Comparison of ENCODE assay signal across 15 cellular contexts in genomic region chr14:44988694-44989093, GRCh38. TPM values are rescaled to one million over a fixed set of nuclear protein-coding genes. Genes with fewer than 3 reads are reported as not detected.
DNase-seq lines count a peak whose midpoint lies in the region; ATAC-seq and TF ChIP-seq lines count a peak whose summit lies in the region.
"Had no signal": no experiment of that assay in that cellular context is flagged by ENCODE, and none has a peak within 500 bp of the region (broad histone marks: within the 10 kb centered on the region; RNA-seq: fewer than 3 reads in every experiment).

No MANE protein-coding gene starts in this region.

- intact Hi-C loops in dorsolateral prefrontal cortex (cut with DNase I) = no loop called here

- no peak overlapping the region for H3K4me3 Mint-ChIP-seq in activated CD4-positive, alpha-beta T cell treated with anti-CD3 and anti-CD28 coated beads, Interleukin-2, amount 10 ng/mL, durations not matched to agents 7 days and 5 days
- H3K4me3 Mint-ChIP-seq: activated CD4-positive, alpha-beta memory T cell treated with anti-CD3 and anti-CD28 coated beads, Interleukin-2, amount 10 ng/mL, durations not matched to agents 7 days and 5 days had no signal

- peaks cover 3% of the 10 kb centered on the region for H3K9me3 Mint-ChIP-seq in activated CD4-positive, alpha-beta T cell treated with anti-CD3 and anti-CD28 coated beads, Interleukin-2, amount 10 ng/mL, durations not matched to agents 7 days and 5 days
- H3K9me3 Mint-ChIP-seq: activated CD4-positive, alpha-beta memory T cell treated with anti-CD3 and anti-CD28 coated beads, Interleukin-2, amount 10 ng/mL, durations not matched to agents 7 days and 5 days had no signal

- peak; percentile 14 for DNase-seq in NCI-H2107 (lab: John Stamatoyannopoulos, UW)
- DNase-seq in dorsolateral prefrontal cortex = peak in 1 of 10 donors; percentile 29
- peak; percentile 11 for DNase-seq in myocyte (ENCODE audit: low read depth)
- DNase-seq in AG20443 (ENCODE audit: low spot score) = no peak
- DNase-seq in activated CD4-positive, alpha-beta T cell treated with anti-CD3 and anti-CD28 coated beads, Interleukin-2, amount 10 ng/mL, durations not matched to agents 7 days and 5 days = no peak
- no peak for DNase-seq in AML-193 (lab: John Stamatoyannopoulos, UW)
- DNase-seq: ACHN; activated CD4-positive, alpha-beta memory T cell treated with anti-CD3 and anti-CD28 coated beads, Interleukin-2, amount 10 ng/mL, durations not matched to agents 7 days and 5 days; amniotic stem cell; NCI-H2081; SHP77; T-helper 9 cell had no signal

- H3K9me3 ChIP-seq in BLaER1 treated with 17β-estradiol and CSF1 and Interleukin-3, amounts not matched to agents 10 nM and 100 nM (replicated peaks in 1 of 11) = peaks cover 9 to 34% (median 20%) of the 10 kb centered on the region in 11 experiments; a peak in 20 of 22 replicates
- H3K9me3 ChIP-seq: prostate gland had no signal

- peak overlapping the region in 3 of 11 experiments; percentile 5 to 41 (median 8); a peak in 3 of 22 replicates for H3K27ac ChIP-seq in BLaER1 treated with 17β-estradiol and CSF1 and Interleukin-3, amounts not matched to agents 10 nM and 100 nM
- peak overlapping the region in 40 of 59 donors; percentile 4 to 94 (median 68) for H3K27ac ChIP-seq in dorsolateral prefrontal cortex
- H3K27ac ChIP-seq: prostate gland had no signal

- peak overlapping the region; percentile 29 to 94 (median 55) for H3K4me2 ChIP-seq in BLaER1 treated with 17β-estradiol and CSF1 and Interleukin-3, amounts not matched to agents 10 nM and 100 nM

- CTCF ChIA-PET in activated CD4-positive, alpha-beta T cell treated with anti-CD3 and anti-CD28 coated beads, Interleukin-2, amount 10 ng/mL, durations not matched to agents 7 days and 5 days (lab: Charles Lee) = no interaction called here

- H3K4me1 ChIP-seq in BLaER1 treated with 17β-estradiol and CSF1 and Interleukin-3, amounts not matched to agents 10 nM and 100 nM = peaks cover 13 to 24% (median 19%) of the 10 kb centered on the region in 10 experiments
- H3K4me1 ChIP-seq: prostate gland had no signal

- no peak overlapping the region; a peak in 1 of 20 replicates for H3K4me3 ChIP-seq in BLaER1 treated with 17β-estradiol and CSF1 and Interleukin-3, amounts not matched to agents 10 nM and 100 nM
- H3K4me3 ChIP-seq in dorsolateral prefrontal cortex = no peak overlapping the region
- H3K4me3 ChIP-seq: prostate gland had no signal

- no peaks in the 10 kb centered on the region for H3K27me3 Mint-ChIP-seq in activated CD4-positive, alpha-beta T cell treated with anti-CD3 and anti-CD28 coated beads, Interleukin-2, amount 10 ng/mL, durations not matched to agents 7 days and 5 days
- H3K27me3 Mint-ChIP-seq: activated CD4-positive, alpha-beta memory T cell treated with anti-CD3 and anti-CD28 coated beads, Interleukin-2, amount 10 ng/mL, durations not matched to agents 7 days and 5 days had no signal

- no peak for ATAC-seq in HG03139 (IDR thresholded peaks at IDR 0.05; ENCODE audit: unreplicated experiment)

- no peak for TF ChIP-seq CTCF in dorsolateral prefrontal cortex (IDR thresholded peaks at IDR 0.05 in 54 of 56, conservative IDR thresholded peaks at IDR 0.05 in 2 of 56; ENCODE audit: low read depth in 1 of 56, partially characterized antibody in 56 of 56)

- POLR2A ChIA-PET in activated CD4-positive, alpha-beta T cell treated with anti-CD3 and anti-CD28 coated beads, Interleukin-2, amount 10 ng/mL, durations not matched to agents 7 days and 5 days (lab: Charles Lee) = no interaction called here

- no peaks in the 10 kb centered on the region for H3K36me3 Mint-ChIP-seq in activated CD4-positive, alpha-beta T cell treated with anti-CD3 and anti-CD28 coated beads, Interleukin-2, amount 10 ng/mL, durations not matched to agents 7 days and 5 days (ENCODE audit: low read depth)

- no peaks in the 10 kb centered on the region for H3K4me1 Mint-ChIP-seq in activated CD4-positive, alpha-beta T cell treated with anti-CD3 and anti-CD28 coated beads, Interleukin-2, amount 10 ng/mL, durations not matched to agents 7 days and 5 days
- H3K4me1 Mint-ChIP-seq: activated CD4-positive, alpha-beta memory T cell treated with anti-CD3 and anti-CD28 coated beads, Interleukin-2, amount 10 ng/mL, durations not matched to agents 7 days and 5 days had no signal

- no peaks in the 10 kb centered on the region for H3K27me3 ChIP-seq in BLaER1 treated with 17β-estradiol and CSF1 and Interleukin-3, amounts not matched to agents 10 nM and 100 nM
- H3K27me3 ChIP-seq in dorsolateral prefrontal cortex = no peaks in the 10 kb centered on the region

- H3K27ac Mint-ChIP-seq in activated CD4-positive, alpha-beta T cell treated with anti-CD3 and anti-CD28 coated beads, Interleukin-2, amount 10 ng/mL, durations not matched to agents 7 days and 5 days = no peak overlapping the region
- H3K27ac Mint-ChIP-seq: activated CD4-positive, alpha-beta memory T cell treated with anti-CD3 and anti-CD28 coated beads, Interleukin-2, amount 10 ng/mL, durations not matched to agents 7 days and 5 days had no signal

- H3K36me3 ChIP-seq in BLaER1 treated with 17β-estradiol and CSF1 and Interleukin-3, amounts not matched to agents 10 nM and 100 nM = peaks cover 0 to 5% (median 0%) of the 10 kb centered on the region in 11 experiments; a peak in 4 of 22 replicates
- H3K36me3 ChIP-seq: prostate gland had no signal

- H3K9ac ChIP-seq in BLaER1 treated with 17β-estradiol and CSF1 and Interleukin-3, amounts not matched to agents 10 nM and 100 nM = no peak overlapping the region

- H4K20me1 ChIP-seq in BLaER1 treated with 17β-estradiol and CSF1 and Interleukin-3, amounts not matched to agents 10 nM and 100 nM = no peaks in the 10 kb centered on the region

RNA-seq across cellular contexts. Expression of gene TOGARAM1, which starts 26.7 kb away (rescaled TPM):
- total RNA-seq in dorsolateral prefrontal cortex = 10 to 100 TPM; 39.9 to 74.9 (median 59.1) TPM
- total RNA-seq in myocyte = 35.3 and 44.0 TPM in 2 replicates
- 7.7 TPM for polyA plus RNA-seq in myocyte (2012)
- 1 to 10 TPM; 8.4 to 8.7 TPM for total RNA-seq in activated CD4-positive, alpha-beta T cell treated with anti-CD3 and anti-CD28 coated beads, Interleukin-2, amount 10 ng/mL, durations not matched to agents 7 days and 5 days

RNA-seq across cellular contexts. Expression of gene KLHL28, which starts 26.9 kb away (rescaled TPM):
- 10 to 100 TPM; 15.5 to 37.2 (median 24.2) TPM for total RNA-seq in dorsolateral prefrontal cortex
- 22.7 and 37.1 TPM in 2 replicates for total RNA-seq in myocyte
- polyA plus RNA-seq in myocyte (2012) = 5.8 TPM
- total RNA-seq in activated CD4-positive, alpha-beta T cell treated with anti-CD3 and anti-CD28 coated beads, Interleukin-2, amount 10 ng/mL, durations not matched to agents 7 days and 5 days = 10 to 100 TPM; 16.8 to 17.6 TPM

Comparison
In these comparisons a context has a peak if more than half of its experiments do, and no peak if none do; other contexts are left out.
1. DNase-seq: peak in NCI-H2107 (single experiment) and myocyte (single experiment); none in AG20443 (single experiment), activated CD4-positive, alpha-beta T cell treated with anti-CD3 and anti-CD28 coated beads, Interleukin-2, amount 10 ng/mL, durations not matched to agents 7 days and 5 days (single experiment) and AML-193 (0 of 2).